27 cellular contexts compared by ENCODE assay signal in genomic region chr15:62527387-62527786, GRCh38.
"Had no signal": no experiment of that assay in that cellular context is flagged by ENCODE, and none has a peak within 500 bp of the region (broad histone marks: within the 10 kb centered on the region; RNA-seq: fewer than 3 reads in every experiment).

No MANE protein-coding gene starts in this region.

- H3K4me1 ChIP-seq: parathyroid adenoma, psoas muscle, spleen, stomach, suprapubic skin, testis, transverse colon, upper lobe of left lung, uterus had no signal

- H3K36me3 ChIP-seq: neural progenitor cell, ovary, spleen, stomach, suprapubic skin, tibial artery, transverse colon, upper lobe of left lung, uterus had no signal

- H3K27me3 ChIP-seq: neural progenitor cell, ovary, spleen, stomach, suprapubic skin, testis, tibial artery, transverse colon, upper lobe of left lung, uterus had no signal

- H3K27ac ChIP-seq: neural progenitor cell, ovary, parathyroid adenoma, psoas muscle, skin epidermis, spleen, stomach, suprapubic skin, testis, tibial artery, transverse colon, upper lobe of left lung, uterus had no signal

- H3K4me3 ChIP-seq: neural progenitor cell, ovary, psoas muscle, skin epidermis, smooth muscle cell, spleen, stomach, suprapubic skin, testis, tibial artery, transverse colon, upper lobe of left lung, uterus had no signal

- H3K9ac ChIP-seq: neural progenitor cell, parathyroid adenoma had no signal

- ATAC-seq: naive thymus-derived CD4-positive, alpha-beta T cell; natural killer cell; psoas muscle; right cardiac atrium; sciatic nerve; stimulated activated effector memory CD8-positive, alpha-beta T cell treated with anti-CD3 and anti-CD28 coated beads, Interleukin-12 subunit alpha, Interleukin-12 subunit beta, amount 100 ng/mL, for 72 hours; stimulated activated naive B cell treated with anti-CD40 and anti-IgM and Interleukin-4, amounts not matched to agents 10 μg/mL and 1 μg/mL and 100 μg/mL, for 72 hours had no signal

- DNase-seq: naive thymus-derived CD4-positive, alpha-beta T cell; natural killer cell; occipital lobe; ovary; posterior cingulate gyrus; psoas muscle; right cardiac atrium; spleen; stimulated activated CD4-positive, alpha-beta T cell treated with anti-CD3 and anti-CD28 coated beads, Interleukin-12 subunit alpha, Interleukin-12 subunit beta, amount 100 ng/mL, for 4 hours; stimulated activated CD4-positive, alpha-beta T cell treated with anti-CD3 and anti-CD28 coated beads, Interleukin-1b, Interleukin-23, amount 100 ng/mL, for 48 hours; stimulated activated CD4-positive, alpha-beta T cell treated with anti-CD3 and anti-CD28 coated beads, Interleukin-4, amount 100 ng/mL, for 1 hour; stimulated activated naive B cell treated with anti-CD40 and anti-IgM and Interleukin-4, amounts not matched to agents 10 μg/mL and 1 μg/mL and 100 μg/mL, for 72 hours; stimulated activated naive CD4-positive, alpha-beta T cell treated with Interleukin-2 at 50 U/mL for 16 hours; stomach; substantia nigra; testis; tibial artery; transverse colon; upper lobe of left lung; uterus had no signal

- H3K9me3 ChIP-seq: ovary, psoas muscle, spleen, stomach, suprapubic skin, testis, tibial artery, transverse colon, upper lobe of left lung, uterus had no signal
